In the genomic region with DNA sequence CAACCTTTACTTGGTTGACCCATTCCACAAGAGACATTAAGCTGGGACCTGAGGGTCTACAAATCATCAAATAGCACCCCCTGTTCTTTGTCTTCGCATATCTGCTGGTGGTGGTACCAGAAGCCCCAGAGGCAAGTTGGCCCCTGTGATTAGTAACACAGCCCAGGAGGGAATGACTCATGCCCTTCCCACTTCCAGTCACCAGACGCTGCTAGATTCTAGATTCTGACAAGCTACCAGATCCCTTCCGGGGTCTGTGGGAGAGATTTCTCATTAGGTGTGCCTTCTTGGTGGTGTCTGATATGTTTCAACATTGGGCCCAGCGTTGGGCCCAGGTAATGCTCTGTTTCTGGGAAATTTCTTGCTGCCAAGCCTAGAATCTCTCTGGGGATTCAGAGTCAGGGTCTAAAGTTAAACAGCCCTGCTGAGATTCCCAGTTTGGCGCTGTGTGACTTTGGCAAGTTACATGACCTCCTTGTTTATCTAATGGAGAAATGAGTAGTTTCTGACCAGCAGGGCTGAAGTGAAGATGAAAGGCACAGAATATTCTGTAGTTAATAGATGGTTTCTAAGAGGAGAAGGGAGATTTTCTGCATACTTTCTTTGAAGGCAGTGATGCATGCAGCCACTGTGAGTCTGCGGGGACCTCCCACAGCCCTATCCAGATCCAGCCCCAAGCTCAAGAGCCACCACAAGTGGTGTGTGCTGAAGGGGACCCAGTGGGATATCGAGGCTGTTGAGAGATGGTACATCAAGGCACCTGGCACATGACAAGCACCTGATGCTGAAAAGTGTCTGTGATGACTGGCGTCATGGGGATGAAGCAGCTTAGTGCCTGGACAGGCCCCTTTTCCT, we compare ENCODE assay signal across 8 cellular contexts. TPM values are rescaled to one million over a fixed set of nuclear protein-coding genes. Genes with fewer than 3 reads are reported as not detected.
A peak's percentile ranks its signal among the peaks of the same experiment; 100 is the strongest.
DNase-seq lines count a peak whose midpoint lies in the region; ATAC-seq, FAIRE-seq and TF ChIP-seq lines count a peak whose summit lies in the region.

No MANE protein-coding gene starts in this region.

- peak overlapping the region; percentile 61 for H3K4me3 Mint-ChIP-seq in T-helper 1 cell treated with Interleukin-12 subunit alpha and Interleukin-12 subunit beta and Interleukin-4 antibody, amounts not matched to agents 30 μg/mL and 1 μg/mL, for 36 hours
- peak overlapping the region; percentile 33 to 97 (median 68) for H3K4me3 Mint-ChIP-seq in naive thymus-derived CD4-positive, alpha-beta T cell

- peaks cover 42% of the 10 kb centered on the region for H3K36me3 Mint-ChIP-seq in T-helper 1 cell treated with Interleukin-12 subunit alpha and Interleukin-12 subunit beta and Interleukin-4 antibody, amounts not matched to agents 30 μg/mL and 1 μg/mL, for 36 hours (ENCODE audit: low read depth)
- H3K36me3 Mint-ChIP-seq in naive thymus-derived CD4-positive, alpha-beta T cell, result peaks cover 6 to 39% (median 14%) of the 10 kb centered on the region in 5 donors

- 60% methylated on average over 8 of the region's 8 CpGs for WGBS in mammary epithelial cell (ENCODE audit: low coverage, missing lambda C conversion rate)

- peak overlapping the region; percentile 16 for H3K4me2 ChIP-seq in mammary epithelial cell (ENCODE audit: insufficient read depth, low read depth, low read length)

- no peaks in the 10 kb centered on the region for H3K9me3 ChIP-seq in mammary epithelial cell (replicated peaks; ENCODE audit: insufficient read depth, low read length)
- H3K9me3 ChIP-seq in naive thymus-derived CD4-positive, alpha-beta T cell (ENCODE audit: control insufficient read depth in 2 of 3, low read length in 3 of 3), result no peaks in the 10 kb centered on the region

- H3K27ac Mint-ChIP-seq in T-helper 1 cell treated with Interleukin-12 subunit alpha and Interleukin-12 subunit beta and Interleukin-4 antibody, amounts not matched to agents 30 μg/mL and 1 μg/mL, for 36 hours, result peak overlapping the region; percentile 88
- peak overlapping the region; percentile 71 to 99 (median 86) for H3K27ac Mint-ChIP-seq in naive thymus-derived CD4-positive, alpha-beta T cell

- DNase-seq in mammary epithelial cell (peak; percentile 87), urothelium cell line (ENCODE audit: low spot score) (peak; percentile 79), SHP77 treated with DMSO at 0.1 percent for 48 hours (lab: John Stamatoyannopoulos, UW) (no peak), posterior vena cava (ENCODE audit: low spot score) (no peak)
- DNase-seq in naive thymus-derived CD4-positive, alpha-beta T cell, result peak in 1 of 9 donors; percentile 57

- H4K20me1 ChIP-seq in mammary epithelial cell (ENCODE audit: insufficient read depth, low read length), result no peaks in the 10 kb centered on the region

- peaks cover 44% of the 10 kb centered on the region for H3K4me1 Mint-ChIP-seq in T-helper 1 cell treated with Interleukin-12 subunit alpha and Interleukin-12 subunit beta and Interleukin-4 antibody, amounts not matched to agents 30 μg/mL and 1 μg/mL, for 36 hours (ENCODE audit: low read depth)
- H3K4me1 Mint-ChIP-seq in naive thymus-derived CD4-positive, alpha-beta T cell, result peaks cover 37 to 65% (median 50%) of the 10 kb centered on the region in 7 donors

- FAIRE-seq in urothelium cell line (lab: Jason Lieb, UNC), result no peak

- H3K4me3 ChIP-seq in mammary epithelial cell (replicated peaks in 1 of 3; ENCODE audit: insufficient read depth in 1 of 3, low read depth in 2 of 3, low read length in 3 of 3), result no peak overlapping the region
- H3K4me3 ChIP-seq in naive thymus-derived CD4-positive, alpha-beta T cell (ENCODE audit: low read length), result no peak overlapping the region

- H3K9me3 Mint-ChIP-seq in T-helper 1 cell treated with Interleukin-12 subunit alpha and Interleukin-12 subunit beta and Interleukin-4 antibody, amounts not matched to agents 30 μg/mL and 1 μg/mL, for 36 hours, result no peaks in the 10 kb centered on the region
- H3K9me3 Mint-ChIP-seq in naive thymus-derived CD4-positive, alpha-beta T cell, result no peaks in the 10 kb centered on the region

- no peak overlapping the region for H3K27ac ChIP-seq in mammary epithelial cell (ENCODE audit: insufficient read depth, low read depth, low read length)
- H3K27ac ChIP-seq in naive thymus-derived CD4-positive, alpha-beta T cell (ENCODE audit: low read depth, low read length), result peak overlapping the region; percentile 94

- CTCF ChIA-PET in mammary epithelial cell (lab: Charles Lee; ENCODE audit: low non-redundant PET), result interaction anchor here (0.6 kb wide), 1 partner anchor 13 kb away, joined by 8 read pairs; no protein-coding TSS in a partner anchor
- CTCF ChIA-PET in naive thymus-derived CD4-positive, alpha-beta T cell (lab: Charles Lee), result no interaction called here

- H3K36me3 ChIP-seq in mammary epithelial cell (ENCODE audit: insufficient read depth, low read length), result no peaks in the 10 kb centered on the region
- H3K36me3 ChIP-seq in naive thymus-derived CD4-positive, alpha-beta T cell (ENCODE audit: control insufficient read depth in 2 of 3, insufficient read depth in 3 of 3, low read length in 3 of 3), result peaks cover 23 to 62% (median 30%) of the 10 kb centered on the region in 3 experiments

- TF ChIP-seq CTCF in mammary epithelial cell (conservative IDR thresholded peaks at IDR 0.05 in 1 of 2, IDR thresholded peaks at IDR 0.05 in 1 of 2; ENCODE audit: extremely low read depth in 1 of 2, insufficient read depth in 1 of 2, low read depth in 1 of 2, low read length in 2 of 2), result no peak

- in situ Hi-C loops in mammary epithelial cell (cut with MboI; ENCODE audit: low sequenced_read_pairs in 2 of 2), result no loop called here

- H3K79me2 ChIP-seq in mammary epithelial cell (ENCODE audit: insufficient read depth, low read length), result no peaks in the 10 kb centered on the region

- POLR2A ChIA-PET in naive thymus-derived CD4-positive, alpha-beta T cell (lab: Charles Lee), result interaction anchor here (0.5 to 1.7 kb wide), 3 partner anchors 10 to 39 kb away, joined by 4 to 6 read pairs (median 6); partner anchors contain the start of gene UBB

- no peak overlapping the region for H3K9ac ChIP-seq in mammary epithelial cell (ENCODE audit: insufficient read depth, low read length)

- dilution Hi-C loops in mammary epithelial cell (cut with HindIII; ENCODE audit: low sequenced_read_pairs), result no loop called here

- no peaks in the 10 kb centered on the region for H3K27me3 Mint-ChIP-seq in T-helper 1 cell treated with Interleukin-12 subunit alpha and Interleukin-12 subunit beta and Interleukin-4 antibody, amounts not matched to agents 30 μg/mL and 1 μg/mL, for 36 hours (ENCODE audit: low read depth)
- no peaks in the 10 kb centered on the region for H3K27me3 Mint-ChIP-seq in naive thymus-derived CD4-positive, alpha-beta T cell

- peaks cover 31% of the 10 kb centered on the region for H3K4me1 ChIP-seq in mammary epithelial cell (ENCODE audit: insufficient read depth, low read length)
- H3K4me1 ChIP-seq in naive thymus-derived CD4-positive, alpha-beta T cell (ENCODE audit: control insufficient read depth in 2 of 2, insufficient read depth in 2 of 2, low read length in 2 of 2), result peaks cover 42 to 51% of the 10 kb centered on the region in 2 donors

- no peaks in the 10 kb centered on the region for H3K27me3 ChIP-seq in mammary epithelial cell (ENCODE audit: insufficient read depth, low read length)
- H3K27me3 ChIP-seq in naive thymus-derived CD4-positive, alpha-beta T cell (ENCODE audit: control insufficient read depth in 2 of 2, insufficient read depth in 2 of 2, low read length in 2 of 2), result no peaks in the 10 kb centered on the region

- intact Hi-C loops in mammary epithelial cell (cut with micrococcal nuclease) (loop anchor here (1.0 to 2.0 kb wide), 2 partner anchors 19 to 56 kb away; no protein-coding TSS in a partner anchor), posterior vena cava (cut with DNase I) (no loop called here)
- intact Hi-C loops in naive thymus-derived CD4-positive, alpha-beta T cell (cut with micrococcal nuclease), result loop anchor here (5.0 to 10.0 kb wide), 4 partner anchors 132 to 1553 kb away; partner anchors contain the start of genes DRC3 (in 1 of the 2), NCOR1 (in 1 of the 2), PIGL (in 1 of the 2) and TOM1L2 (in 1 of the 2)

- BruUV-seq in mammary epithelial cell (replicated peaks; lab: Mats Ljungman, UMichigan), result no TSS peak

- peak overlapping the region; percentile 6 for H2AFZ ChIP-seq in mammary epithelial cell (ENCODE audit: low read depth, low read length)

- ATAC-seq in GM18511 (IDR thresholded peaks at IDR 0.05; ENCODE audit: unreplicated experiment) (peak; percentile 45), HG03064 (IDR thresholded peaks at IDR 0.05; ENCODE audit: low read depth, unreplicated experiment) (peak; percentile 31)
- ATAC-seq in naive thymus-derived CD4-positive, alpha-beta T cell, result no peak

RNA-seq across cellular contexts. Expression of gene TRPV2, which starts 3.9 kb away (rescaled TPM):
- total RNA-seq in mammary epithelial cell, result under 1 TPM in 1 of 2 donors, not detected in 1; 0.33 TPM
- polyA plus RNA-seq in mammary epithelial cell, result 0.09 TPM
- polyA minus RNA-seq in mammary epithelial cell, result not detected
- 100 to 1,000 TPM in 1 of 5 experiments, 10 to 100 TPM in 4; 66.8 to 141 (median 80.0) TPM for total RNA-seq in naive thymus-derived CD4-positive, alpha-beta T cell
- polyA plus RNA-seq in naive thymus-derived CD4-positive, alpha-beta T cell, result 100 to 1,000 TPM in 1 of 2 donors, 10 to 100 TPM in 1; 78.7 to 104 TPM
- 10 to 100 TPM; 35.7 to 40.8 TPM for total RNA-seq in posterior vena cava

RNA-seq across cellular contexts. Expression of gene UBB, which starts 38.4 kb away (rescaled TPM):
- total RNA-seq in mammary epithelial cell (100 to 1,000 TPM; 633 to 696 TPM), posterior vena cava (100 to 1,000 TPM; 581 to 633 TPM)
- 999 TPM for polyA plus RNA-seq in mammary epithelial cell
- polyA minus RNA-seq in mammary epithelial cell, result 1,322 TPM
- total RNA-seq in naive thymus-derived CD4-positive, alpha-beta T cell, result 1,000 to 10,000 TPM in 1 of 5 experiments, 100 to 1,000 TPM in 4; 537 to 1,283 (median 621) TPM
- polyA plus RNA-seq in naive thymus-derived CD4-positive, alpha-beta T cell, result 1,000 to 10,000 TPM; 1,829 to 1,950 TPM

Comparison
In these comparisons a context has a peak if more than half of its experiments do, and no peak if none do; other contexts are left out.
1. DNase-seq: peak in mammary epithelial cell (single experiment) and urothelium cell line (single experiment); none in SHP77 treated with DMSO at 0.1 percent for 48 hours (single experiment) and posterior vena cava (single experiment).
2. RNA of gene TRPV2, which starts 3.9 kb away (total RNA-seq): 66.8 to 141 TPM in naive thymus-derived CD4-positive, alpha-beta T cell and 35.7 to 40.8 TPM in posterior vena cava; 0.33 TPM in mammary epithelial cell; every median in the first group is over 10 times any median in the second.
3. intact Hi-C loops: an anchor here in mammary epithelial cell (1.0 to 2.0 kb wide) and naive thymus-derived CD4-positive, alpha-beta T cell (5.0 to 10.0 kb wide); none called in posterior vena cava.